Comparison of ENCODE assay signal across 16 cellular contexts in the genomic region with DNA sequence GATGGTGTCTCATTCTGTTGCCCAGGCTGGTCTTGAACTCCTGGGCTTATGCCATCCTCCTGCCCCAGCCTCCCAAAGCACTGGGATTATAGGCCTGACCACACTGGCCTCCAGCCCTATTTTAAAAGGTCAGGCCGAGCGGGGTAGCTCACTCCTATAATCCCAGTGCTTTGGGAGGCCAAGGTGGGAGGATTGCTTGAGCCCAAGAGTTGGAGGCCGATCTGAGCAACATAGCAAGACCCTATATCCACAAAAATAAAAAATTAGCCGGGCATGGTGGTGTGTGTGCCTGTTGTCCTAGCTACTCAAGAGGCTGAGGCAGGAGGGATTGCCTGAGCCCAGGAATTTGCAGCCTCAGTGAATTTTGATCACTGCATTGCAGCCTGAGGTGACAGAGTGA. TPM values are rescaled to one million over a fixed set of nuclear protein-coding genes. Genes with fewer than 3 reads are reported as not detected.
A peak's percentile ranks its signal among the peaks of the same experiment; 100 is the strongest.
DNase-seq lines count a peak whose midpoint lies in the region; ATAC-seq, FAIRE-seq and TF ChIP-seq lines count a peak whose summit lies in the region.
"Had no signal": no experiment of that assay in that cellular context is flagged by ENCODE, and none has a peak within 500 bp of the region (broad histone marks: within the 10 kb centered on the region; RNA-seq: fewer than 3 reads in every experiment).

No MANE protein-coding gene starts in this region.

- H3K4me3 ChIP-seq in HepG2 (replicated peaks in 1 of 3; ENCODE audit: insufficient read depth in 1 of 3, low read depth in 2 of 3, low read length in 3 of 3), result no peak overlapping the region
- no peak overlapping the region for H3K4me3 ChIP-seq in right lobe of liver
- no peak overlapping the region for H3K4me3 ChIP-seq in SU-DHL-6 (ENCODE audit: insufficient read depth, low read length, poor library complexity, severe bottlenecking)
- peak overlapping the region in 1 of 3 experiments; percentile 13 for H3K4me3 ChIP-seq in keratinocyte (ENCODE audit: control insufficient read depth in 2 of 3, extremely low read depth in 1 of 3, insufficient read depth in 2 of 3, low read depth in 1 of 3, low read length in 3 of 3)
- H3K4me3 ChIP-seq: Peyer's patch had no signal

- DNase-seq in HepG2 (ENCODE audit: low spot score) (no peak), right lobe of liver (no peak), keratinocyte (ENCODE audit: low read depth, low spot score) (no peak), NCI-H1105 treated with DMSO at 0.1 percent for 48 hours (lab: John Stamatoyannopoulos, UW) (no peak), C1 segment of cervical spinal cord (lab: John Stamatoyannopoulos, UW) (no peak), UCSD-AML1 (lab: John Stamatoyannopoulos, UW; ENCODE audit: unreplicated experiment) (no peak)
- DNase-seq: AML-193, H9, Karpas-422, NCI-H1417 treated with DMSO at 0.1 percent for 48 hours, NCI-H2029 treated with DMSO at 0.1 percent for 48 hours, NCI-H510A, NCI-H82, Peyer's patch, Right ventricle myocardium superior had no signal

- H3K9me3 ChIP-seq in HepG2 (ENCODE audit: low read length) (no peaks in the 10 kb centered on the region), right lobe of liver (no peaks in the 10 kb centered on the region), SU-DHL-6 (ENCODE audit: insufficient read depth, low read length) (no peaks in the 10 kb centered on the region), keratinocyte (ENCODE audit: control insufficient read depth, low read depth, low read length) (no peaks in the 10 kb centered on the region)
- H3K9me3 ChIP-seq: Peyer's patch had no signal

- H3K9me1 ChIP-seq in keratinocyte (ENCODE audit: control insufficient read depth, extremely low read depth, insufficient read depth, low read length), result no peaks in the 10 kb centered on the region

- TF ChIP-seq POLR2A in HepG2 (IDR thresholded peaks at IDR 0.05; ENCODE audit: insufficient read depth in 1 of 2, low read depth in 2 of 2, low read length in 2 of 2) (no peak), right lobe of liver (IDR thresholded peaks at IDR 0.05) (no peak)

- H3K27ac ChIP-seq in HepG2 (ENCODE audit: extremely low read length, insufficient read depth, low read length) (no peak overlapping the region), right lobe of liver (no peak overlapping the region), SU-DHL-6 (ENCODE audit: low read depth, low read length) (no peak overlapping the region), keratinocyte (ENCODE audit: control insufficient read depth, insufficient read depth, low read length) (no peak overlapping the region)

- in situ Hi-C loops in HepG2 (cut with HindIII; ENCODE audit: extremely low pct_ligation_motif_present, low pct_unique_long_range_greater_than_20kb), result no loop called here

- 96% methylated on average over 4 of the region's 4 CpGs for WGBS in HepG2 (ENCODE audit: low lambda C conversion rate)
- 85% methylated on average over 4 of the region's 4 CpGs for WGBS in right lobe of liver (ENCODE audit: insufficient coverage, low coverage, low lambda C conversion rate, missing lambda C conversion rate)

- POLR2A ChIA-PET in HepG2 (lab: Yijun Ruan, JAX), result no interaction called here

- peaks cover 21% of the 10 kb centered on the region for H3F3A ChIP-seq in SU-DHL-6 (ENCODE audit: insufficient read depth)

- dilution Hi-C loops in keratinocyte (cut with MboI; ENCODE audit: extremely low pct_ligation_motif_present, low sequenced_read_pairs), result no loop called here

- peaks cover 1 to 6% of the 10 kb centered on the region in 2 experiments; a peak in 2 of 5 replicates for H3K36me3 ChIP-seq in HepG2 (replicated peaks in 1 of 2; ENCODE audit: control insufficient read depth in 1 of 2, insufficient read depth in 2 of 2, low read length in 2 of 2)
- no peaks in the 10 kb centered on the region for H3K36me3 ChIP-seq in right lobe of liver
- no peaks in the 10 kb centered on the region for H3K36me3 ChIP-seq in SU-DHL-6 (ENCODE audit: low read length)
- peaks cover 9 to 24% of the 10 kb centered on the region in 2 experiments for H3K36me3 ChIP-seq in keratinocyte (ENCODE audit: control insufficient read depth in 2 of 2, extremely low read depth in 1 of 2, insufficient read depth in 2 of 2, low read length in 2 of 2)

- H2AFZ ChIP-seq in HepG2 (ENCODE audit: low read length) (no peak overlapping the region), SU-DHL-6 (ENCODE audit: low read depth, low read length, severe bottlenecking) (no peak overlapping the region), keratinocyte (ENCODE audit: control insufficient read depth, low read length) (no peak overlapping the region)

- H3K79me2 ChIP-seq in HepG2 (ENCODE audit: insufficient read depth, low read length) (peaks cover 77% of the 10 kb centered on the region), SU-DHL-6 (ENCODE audit: insufficient read depth, low read length) (peaks cover 87% of the 10 kb centered on the region), keratinocyte (ENCODE audit: control insufficient read depth, insufficient read depth, low read length) (peaks cover 89% of the 10 kb centered on the region)

- TF ChIP-seq EP300 in HepG2 (IDR thresholded peaks at IDR 0.05; ENCODE audit: low read depth in 2 of 2, low read length in 2 of 2) (no peak), HepG2 (CRISPR knock-in tag; IDR thresholded peaks at IDR 0.05; ENCODE audit: borderline replicate concordance) (no peak)

- H4K20me1 ChIP-seq in HepG2 (ENCODE audit: insufficient read depth, low read length) (peaks cover 16% of the 10 kb centered on the region), SU-DHL-6 (ENCODE audit: low read depth, low read length) (peaks cover 18% of the 10 kb centered on the region), keratinocyte (ENCODE audit: control insufficient read depth, extremely low read depth, insufficient read depth, low read length) (peaks cover 54% of the 10 kb centered on the region)

- BruUV-seq in HepG2 (replicated peaks; lab: Mats Ljungman, UMichigan), result no TSS peak

- no peak for ATAC-seq in HepG2
- no peak for ATAC-seq in right lobe of liver

- H3K4me1 ChIP-seq in HepG2 (ENCODE audit: insufficient read depth, low read length) (peaks cover 23% of the 10 kb centered on the region), right lobe of liver (peaks cover 0 to 20% (median 7%) of the 10 kb centered on the region in 4 donors), keratinocyte (ENCODE audit: control insufficient read depth, extremely low read depth, insufficient read depth, low read length) (peaks cover 52% of the 10 kb centered on the region)

- no peak for TF ChIP-seq RAD21 in HepG2 (CRISPR knock-in tag; IDR thresholded peaks at IDR 0.05)

- H3K9ac ChIP-seq in HepG2 (ENCODE audit: insufficient read depth, low read depth, low read length), result no peak overlapping the region
- no peak overlapping the region for H3K9ac ChIP-seq in SU-DHL-6 (ENCODE audit: low read length)
- H3K9ac ChIP-seq in keratinocyte (ENCODE audit: control insufficient read depth, extremely low read depth, insufficient read depth, low read length), result no peak overlapping the region

- H3K4me2 ChIP-seq in HepG2 (ENCODE audit: low read depth, low read length) (no peak overlapping the region), SU-DHL-6 (ENCODE audit: low read depth, low read length, poor library complexity, severe bottlenecking) (peak overlapping the region; percentile 98), keratinocyte (ENCODE audit: control insufficient read depth, extremely low read depth, insufficient read depth, low read depth, low read length) (peak overlapping the region; percentile 98)

- CTCF ChIA-PET in HepG2 (lab: Yijun Ruan, JAX; ENCODE audit: low intra/inter-chr PET ratio, low total read pairs), result no interaction called here

- TF ChIP-seq CTCF in HepG2 (CRISPR knock-in tag; IDR thresholded peaks at IDR 0.05) (no peak), right lobe of liver (IDR thresholded peaks at IDR 0.05) (no peak), SU-DHL-6 (IDR thresholded peaks at IDR 0.05; ENCODE audit: insufficient read depth, low read length, poor library complexity, severe bottlenecking) (no peak), keratinocyte (optimal IDR thresholded peaks at IDR 0.05 in 1 of 3, IDR thresholded peaks at IDR 0.05 in 1 of 3, conservative IDR thresholded peaks at IDR 0.05 in 1 of 3; ENCODE audit: extremely low read depth in 1 of 3, insufficient read depth in 2 of 3, low read length in 3 of 3) (no peak)

- no peaks in the 10 kb centered on the region for H3K9me2 ChIP-seq in SU-DHL-6 (replicated peaks; ENCODE audit: insufficient read depth, low read length)

- no peak for FAIRE-seq in HepG2 (lab: Jason Lieb, UNC)
- FAIRE-seq in keratinocyte (lab: Jason Lieb, UNC), result no peak

- no peaks in the 10 kb centered on the region; a peak in 1 of 5 replicates for H3K27me3 ChIP-seq in HepG2 (ENCODE audit: control insufficient read depth in 1 of 2, insufficient read depth in 2 of 2, low read length in 2 of 2)
- H3K27me3 ChIP-seq in right lobe of liver, result no peaks in the 10 kb centered on the region
- H3K27me3 ChIP-seq in SU-DHL-6 (ENCODE audit: low read length), result no peaks in the 10 kb centered on the region
- H3K27me3 ChIP-seq in keratinocyte (ENCODE audit: control insufficient read depth, extremely low read depth, insufficient read depth, low read length), result no peaks in the 10 kb centered on the region
- H3K27me3 ChIP-seq: Peyer's patch had no signal

- intact Hi-C loops in HepG2 (cut with micrococcal nuclease; ENCODE audit: unreplicated experiment), result no loop called here
- intact Hi-C loops in right lobe of liver (cut with DNase I), result no loop called here

RNA-seq across cellular contexts. Expression of a gene that starts 3.9 kb away (rescaled TPM):
- 45.3 and 59.5 TPM in 2 replicates for total RNA-seq in HepG2 (2016; rRNA removed; fragmentation: Illumina TruSeq; extraction: Trizol)
- total RNA-seq in HepG2 (2016; cell fraction: cytosol; rRNA removed; fragmentation: Illumina TruSeq; extraction: Trizol; ENCODE audit: low read depth), result 9.2 and 9.7 TPM in 2 replicates
- 46.6 and 55.2 TPM in 2 replicates for total RNA-seq in HepG2 (2016; cell fraction: insoluble cytoplasmic fraction; rRNA removed; fragmentation: Illumina TruSeq; extraction: Trizol)
- 21.6 and 23.9 TPM in 2 replicates for total RNA-seq in HepG2 (2016; cell fraction: membrane; rRNA removed; fragmentation: Illumina TruSeq; extraction: Trizol)
- total RNA-seq in HepG2 (2016; cell fraction: nucleus; rRNA removed; fragmentation: Illumina TruSeq; extraction: Trizol), result 33.9 and 39.0 TPM in 2 replicates
- 18.8 and 19.3 TPM in 2 replicates for polyA plus RNA-seq in HepG2 (2011; rRNA removed)
- polyA plus RNA-seq in HepG2 (2011; cell fraction: cytosol; rRNA removed), result 8.2 and 15.0 TPM in 2 replicates
- polyA plus RNA-seq in HepG2 (2011; cell fraction: nucleus; rRNA removed), result 10.7 and 15.8 TPM in 2 replicates
- polyA plus RNA-seq in HepG2 (2012), result 26.1 and 26.8 TPM in 2 replicates
- 2.2 and 2.5 TPM in 2 replicates for polyA plus RNA-seq in HepG2 (2016; cell fraction: cytosol; fragmentation: Illumina TruSeq; extraction: Trizol; ENCODE audit: low read depth)
- polyA plus RNA-seq in HepG2 (2016; cell fraction: insoluble cytoplasmic fraction; fragmentation: Illumina TruSeq; extraction: Trizol; ENCODE audit: low read depth), result 44.1 and 46.7 TPM in 2 replicates
- 10.7 and 11.2 TPM in 2 replicates for polyA plus RNA-seq in HepG2 (2016; cell fraction: membrane; fragmentation: Illumina TruSeq; extraction: Trizol; ENCODE audit: low read depth)
- polyA plus RNA-seq in HepG2 (2016; cell fraction: nucleus; fragmentation: Illumina TruSeq; extraction: Trizol; ENCODE audit: insufficient read depth, low read depth), result 30.1 and 35.6 TPM in 2 replicates
- 20.0 and 27.9 TPM in 2 replicates for polyA minus RNA-seq in HepG2 (2011; rRNA and poly(A)+ RNA removed; ENCODE audit: low replicate concordance)
- 24.9 and 29.5 TPM in 2 replicates for polyA minus RNA-seq in HepG2 (2011; cell fraction: cytosol; rRNA and poly(A)+ RNA removed)
- polyA minus RNA-seq in HepG2 (2011; cell fraction: nucleus; rRNA and poly(A)+ RNA removed), result 29.0 and 50.4 TPM in 2 replicates
- total RNA-seq in right lobe of liver, result 10 to 100 TPM; 25.3 to 32.4 (median 27.8) TPM
- 77.1 to 120 TPM (median 77.7 TPM) in 3 replicates for polyA plus RNA-seq in keratinocyte
- polyA plus RNA-seq in keratinocyte (2011; ENCODE audit: low read depth), result 98.7 TPM
- polyA plus RNA-seq in keratinocyte (2011; cell fraction: cytosol; rRNA removed), result 60.1 and 121 TPM in 2 replicates
- 91.8 and 105 TPM in 2 replicates for polyA plus RNA-seq in keratinocyte (2011; cell fraction: nucleus; rRNA removed)
- 75.0 and 81.2 TPM in 2 replicates for polyA plus RNA-seq in keratinocyte (2012; ENCODE audit: low replicate concordance)
- polyA minus RNA-seq in keratinocyte, result 59.3 to 159 TPM (median 79.1 TPM) in 3 replicates
- polyA minus RNA-seq in keratinocyte (2011; cell fraction: cytosol; rRNA and poly(A)+ RNA removed), result 87.7 TPM
- polyA minus RNA-seq in keratinocyte (2011; cell fraction: nucleus; rRNA and poly(A)+ RNA removed), result 67.4 and 142 TPM in 2 replicates
